Comparison of ENCODE assay signal across 8 cellular contexts in genomic region chr2:233414273-233414654, GRCh38. TPM values are rescaled to one million over a fixed set of nuclear protein-coding genes. Genes with fewer than 3 reads are reported as not detected.
DNase-seq lines count a peak whose midpoint lies in the region; ATAC-seq and TF ChIP-seq lines count a peak whose summit lies in the region.

No MANE protein-coding gene starts in this region.

- CTCF ChIA-PET in activated CD8-positive, alpha-beta memory T cell treated with anti-CD3 and anti-CD28 coated beads, Interleukin-2, amount 10 ng/mL, durations not matched to agents 7 days and 5 days (lab: Charles Lee), result interaction anchor here (0.9 to 14.8 kb wide), 5 partner anchors 10 to 60 kb away, joined by 3 to 145 read pairs (median 4); partner anchors contain the start of gene DGKD
- CTCF ChIA-PET in activated CD8-positive, alpha-beta T cell treated with anti-CD3 and anti-CD28 coated beads, Interleukin-2, amount 10 ng/mL, durations not matched to agents 7 days and 5 days (lab: Charles Lee), result interaction anchor here (0.6 to 9.6 kb wide), 5 partner anchors 10 to 360 kb away, joined by 3 to 180 read pairs (median 4); no protein-coding TSS in a partner anchor

- peak overlapping the region; percentile 26 for H3K4me3 ChIP-seq in thoracic aorta

- peak overlapping the region; percentile 72 for H3K27ac Mint-ChIP-seq in activated CD8-positive, alpha-beta memory T cell treated with anti-CD3 and anti-CD28 coated beads, Interleukin-2, amount 10 ng/mL, durations not matched to agents 7 days and 5 days
- peak overlapping the region; percentile 53 for H3K27ac Mint-ChIP-seq in activated CD8-positive, alpha-beta T cell treated with anti-CD3 and anti-CD28 coated beads, Interleukin-2, amount 10 ng/mL, durations not matched to agents 7 days and 5 days

- DNase-seq in activated CD8-positive, alpha-beta memory T cell treated with anti-CD3 and anti-CD28 coated beads, Interleukin-2, amount 10 ng/mL, durations not matched to agents 7 days and 5 days, result no peak
- no peak for DNase-seq in activated CD8-positive, alpha-beta memory T cell treated with anti-CD3 and anti-CD28 coated beads, Interleukin-2, amount 50 U/mL, for 48 hours
- DNase-seq in activated CD8-positive, alpha-beta T cell treated with anti-CD3 and anti-CD28 coated beads, Interleukin-2, amount 10 ng/mL, durations not matched to agents 7 days and 5 days, result no peak
- DNase-seq in kidney glomerular epithelial cell (lab: John Stamatoyannopoulos, UW), result peak; percentile 68
- no peak for DNase-seq in thoracic aorta (ENCODE audit: low spot score)
- no peak for DNase-seq in stimulated activated CD4-positive, alpha-beta T cell treated with anti-CD3 and anti-CD28 coated beads, Interleukin-2, amount 100 ng/mL, for 48 hours
- no peak for DNase-seq in ecto neural progenitor cell (ENCODE audit: low spot score)
- DNase-seq in iPS-NIHi7 (ENCODE audit: extremely low spot score), result no peak

- no peak overlapping the region for H3K4me3 Mint-ChIP-seq in activated CD8-positive, alpha-beta memory T cell treated with anti-CD3 and anti-CD28 coated beads, Interleukin-2, amount 10 ng/mL, durations not matched to agents 7 days and 5 days
- H3K4me3 Mint-ChIP-seq in activated CD8-positive, alpha-beta T cell treated with anti-CD3 and anti-CD28 coated beads, Interleukin-2, amount 10 ng/mL, durations not matched to agents 7 days and 5 days, result no peak overlapping the region

- H3K9me3 Mint-ChIP-seq in activated CD8-positive, alpha-beta memory T cell treated with anti-CD3 and anti-CD28 coated beads, Interleukin-2, amount 10 ng/mL, durations not matched to agents 7 days and 5 days (ENCODE audit: low read depth), result peaks cover 13% of the 10 kb centered on the region
- peaks cover 20% of the 10 kb centered on the region for H3K9me3 Mint-ChIP-seq in activated CD8-positive, alpha-beta T cell treated with anti-CD3 and anti-CD28 coated beads, Interleukin-2, amount 10 ng/mL, durations not matched to agents 7 days and 5 days (ENCODE audit: insufficient read depth)

- H3K27me3 Mint-ChIP-seq in activated CD8-positive, alpha-beta memory T cell treated with anti-CD3 and anti-CD28 coated beads, Interleukin-2, amount 10 ng/mL, durations not matched to agents 7 days and 5 days, result no peaks in the 10 kb centered on the region
- H3K27me3 Mint-ChIP-seq in activated CD8-positive, alpha-beta T cell treated with anti-CD3 and anti-CD28 coated beads, Interleukin-2, amount 10 ng/mL, durations not matched to agents 7 days and 5 days (ENCODE audit: low read depth), result no peaks in the 10 kb centered on the region

- H3K9me3 ChIP-seq in thoracic aorta, result peaks cover 2% of the 10 kb centered on the region

- TF ChIP-seq CTCF in thoracic aorta (IDR thresholded peaks at IDR 0.05), result no peak

- peaks cover 79% of the 10 kb centered on the region for H3K4me1 Mint-ChIP-seq in activated CD8-positive, alpha-beta memory T cell treated with anti-CD3 and anti-CD28 coated beads, Interleukin-2, amount 10 ng/mL, durations not matched to agents 7 days and 5 days
- peaks cover 88% of the 10 kb centered on the region for H3K4me1 Mint-ChIP-seq in activated CD8-positive, alpha-beta T cell treated with anti-CD3 and anti-CD28 coated beads, Interleukin-2, amount 10 ng/mL, durations not matched to agents 7 days and 5 days (ENCODE audit: low read depth)

- ATAC-seq in activated CD8-positive, alpha-beta memory T cell treated with anti-CD3 and anti-CD28 coated beads, Interleukin-2, amount 10 ng/mL, durations not matched to agents 7 days and 5 days, result no peak
- ATAC-seq in activated CD8-positive, alpha-beta T cell treated with anti-CD3 and anti-CD28 coated beads, Interleukin-2, amount 10 ng/mL, durations not matched to agents 7 days and 5 days, result no peak
- no peak for ATAC-seq in thoracic aorta (ENCODE audit: insufficient number of reproducible peaks, low FRiP score, low read depth)

- no peaks in the 10 kb centered on the region for H3K27me3 ChIP-seq in thoracic aorta (replicated peaks; ENCODE audit: insufficient read depth)

- POLR2A ChIA-PET in activated CD8-positive, alpha-beta T cell treated with anti-CD3 and anti-CD28 coated beads, Interleukin-2, amount 10 ng/mL, durations not matched to agents 7 days and 5 days (lab: Charles Lee), result no interaction called here

- H3K27ac ChIP-seq in thoracic aorta, result peak overlapping the region; percentile 80 to 90

- peaks cover 46% of the 10 kb centered on the region for H3K36me3 Mint-ChIP-seq in activated CD8-positive, alpha-beta memory T cell treated with anti-CD3 and anti-CD28 coated beads, Interleukin-2, amount 10 ng/mL, durations not matched to agents 7 days and 5 days
- H3K36me3 Mint-ChIP-seq in activated CD8-positive, alpha-beta T cell treated with anti-CD3 and anti-CD28 coated beads, Interleukin-2, amount 10 ng/mL, durations not matched to agents 7 days and 5 days (ENCODE audit: low read depth), result peaks cover 75% of the 10 kb centered on the region

- no peaks in the 10 kb centered on the region for H3K36me3 ChIP-seq in thoracic aorta

- peaks cover 32 to 62% of the 10 kb centered on the region in 2 donors for H3K4me1 ChIP-seq in thoracic aorta (ENCODE audit: control insufficient read depth in 1 of 2, low read depth in 2 of 2)

RNA-seq across cellular contexts. Expression of gene DGKD, which starts 60.0 kb away (rescaled TPM):
- total RNA-seq in activated CD8-positive, alpha-beta memory T cell treated with anti-CD3 and anti-CD28 coated beads, Interleukin-2, amount 10 ng/mL, durations not matched to agents 7 days and 5 days, result 10 to 100 TPM; 42.3 to 92.4 TPM
- total RNA-seq in activated CD8-positive, alpha-beta T cell treated with anti-CD3 and anti-CD28 coated beads, Interleukin-2, amount 10 ng/mL, durations not matched to agents 7 days and 5 days, result 10 to 100 TPM; 92.1 to 94.2 TPM
- 10 to 100 TPM; 47.3 to 47.9 TPM for total RNA-seq in thoracic aorta
